Comparison of ENCODE assay signal across 10 cellular contexts in genomic region chr19:911197-912033, GRCh38. TPM values are rescaled to one million over a fixed set of nuclear protein-coding genes. Genes with fewer than 3 reads are reported as not detected.
DNase-seq lines count a peak whose midpoint lies in the region; ATAC-seq, FAIRE-seq and TF ChIP-seq lines count a peak whose summit lies in the region.
"Had no signal": no experiment of that assay in that cellular context is flagged by ENCODE, and none has a peak within 500 bp of the region (broad histone marks: within the 10 kb centered on the region; RNA-seq: fewer than 3 reads in every experiment).

No MANE protein-coding gene starts in this region.

- H3F3A ChIP-seq in neural cell (ENCODE audit: insufficient read depth, low read length, poor library complexity, severe bottlenecking), result no peaks in the 10 kb centered on the region

- H3K36me3 ChIP-seq in HEK293 (ENCODE audit: control insufficient read depth in 2 of 2, insufficient read depth in 1 of 2, low read length in 2 of 2) (no peaks in the 10 kb centered on the region; a peak in 1 of 3 replicates), K562 (ENCODE audit: control insufficient read depth, insufficient read depth, low read length) (peaks cover 20% of the 10 kb centered on the region; the same call in 2 of the 3 replicates), neural cell (ENCODE audit: insufficient read depth, low read length) (no peaks in the 10 kb centered on the region)
- H3K36me3 ChIP-seq: thoracic aorta had no signal

- FAIRE-seq in K562 (lab: Jason Lieb, UNC), result no peak

- TF ChIP-seq POLR2A in K562 (conservative IDR thresholded peaks at IDR 0.05), result 0 out of 2 replicates have a peak, but pooled peaks have one; percentile 36

- TF ChIP-seq EP300 in K562 (IDR thresholded peaks at IDR 0.05; ENCODE audit: low read length), result no peak
- TF ChIP-seq EP300 in neural cell (conservative IDR thresholded peaks at IDR 0.05; ENCODE audit: poor library complexity, severe bottlenecking), result no peak

- no peak overlapping the region for H3K27ac ChIP-seq in HEK293 (ENCODE audit: extremely low read depth, low read depth, low read length)
- H3K27ac ChIP-seq in K562 (ENCODE audit: extremely low read depth, low read depth, low read length), result peak overlapping the region; percentile 75
- H3K27ac ChIP-seq in neural cell (ENCODE audit: low read length), result no peak overlapping the region
- H3K27ac ChIP-seq: KMS-11, thoracic aorta had no signal

- in situ Hi-C loops in K562 (cut with MboI), result no loop called here

- CTCF ChIA-PET in HEK293 (lab: Yijun Ruan, JAX) (no interaction called here), K562 (lab: Yijun Ruan, JAX; ENCODE audit: low intra/inter-chr PET ratio) (no interaction called here)

- H3K9ac ChIP-seq in K562 (ENCODE audit: insufficient read depth in 1 of 2, low read depth in 2 of 2, low read length in 2 of 2) (peak overlapping the region; percentile 76 to 97), neural cell (ENCODE audit: low read length) (no peak overlapping the region)
- H3K9ac ChIP-seq: KMS-11 had no signal

- H3K9me2 ChIP-seq in neural cell (ENCODE audit: insufficient read depth, low read length), result no peaks in the 10 kb centered on the region

- H3K9me1 ChIP-seq in K562 (ENCODE audit: control insufficient read depth, insufficient read depth, low read length), result no peaks in the 10 kb centered on the region

- no peak for TF ChIP-seq CTCF in HEK293 (tag by site-specific recombination; IDR thresholded peaks at IDR 0.05)
- TF ChIP-seq CTCF in K562 (IDR thresholded peaks at IDR 0.05 in 2 of 3, conservative IDR thresholded peaks at IDR 0.05 in 1 of 3; ENCODE audit: insufficient read depth in 2 of 3, low read depth in 1 of 3, low read length in 3 of 3), result no peak; a peak in 1 of 6 replicates
- TF ChIP-seq CTCF in neural cell (IDR thresholded peaks at IDR 0.05; ENCODE audit: poor library complexity, severe bottlenecking), result no peak

- H3K79me2 ChIP-seq in K562 (ENCODE audit: control insufficient read depth, insufficient read depth, low read length) (peaks cover 71% of the 10 kb centered on the region), neural cell (replicated peaks; ENCODE audit: insufficient read depth, low read length) (peaks cover 15% of the 10 kb centered on the region)

- H3K27me3 ChIP-seq in K562 (ENCODE audit: control insufficient read depth in 2 of 2, insufficient read depth in 2 of 2, low read length in 2 of 2) (no peaks in the 10 kb centered on the region), neural cell (ENCODE audit: insufficient read depth, low read depth, low read length) (no peaks in the 10 kb centered on the region)

- no peaks in the 10 kb centered on the region for H3K4me1 ChIP-seq in HEK293 (ENCODE audit: control insufficient read depth, insufficient read depth, low read length)
- H3K4me1 ChIP-seq in K562 (replicated peaks in 1 of 2; ENCODE audit: control insufficient read depth in 2 of 2, insufficient read depth in 2 of 2, low read length in 2 of 2), result peaks cover 25 to 73% of the 10 kb centered on the region in 2 experiments

- H3K4me2 ChIP-seq in K562 (ENCODE audit: insufficient read depth, low read length), result peak overlapping the region; percentile 85
- no peak overlapping the region for H3K4me2 ChIP-seq in neural cell (ENCODE audit: low read length)
- H3K4me2 ChIP-seq: KMS-11 had no signal

- H3K9me3 ChIP-seq in HEK293 (ENCODE audit: control insufficient read depth, insufficient read depth, low read depth, low read length) (no peaks in the 10 kb centered on the region), K562 (replicated peaks; ENCODE audit: control insufficient read depth, insufficient read depth, low read depth, low read length) (no peaks in the 10 kb centered on the region), neural cell (ENCODE audit: low read length) (no peaks in the 10 kb centered on the region)
- H3K9me3 ChIP-seq: thoracic aorta had no signal

- BruUV-seq in K562 (replicated peaks; lab: Mats Ljungman, UMichigan), result no TSS peak

- no peak for ATAC-seq in K562
- no peak for ATAC-seq in HG03280 (IDR thresholded peaks at IDR 0.05; ENCODE audit: unreplicated experiment)

- H2AFZ ChIP-seq in K562 (ENCODE audit: low read depth, low read length) (no peak overlapping the region), neural cell (ENCODE audit: low read depth, low read length) (no peak overlapping the region)

- 26% methylated on average over 40 of the region's 54 CpGs for WGBS in K562 (ENCODE audit: insufficient coverage, low coverage, missing lambda C conversion rate)

- DNase-seq in K562 (ENCODE audit: extremely low read depth in 1 of 4, low spot score in 3 of 4) (peak in 1 of 4 experiments; percentile 49), NCI-H1105 treated with DMSO at 0.1 percent for 48 hours (lab: John Stamatoyannopoulos, UW) (no peak), posterior cingulate gyrus (no peak)
- DNase-seq: activated CD8-positive, alpha-beta memory T cell treated with anti-CD3 and anti-CD28 coated beads, Interleukin-2, amount 50 U/mL, for 48 hours had no signal

- H4K20me1 ChIP-seq in K562 (replicated peaks; ENCODE audit: control insufficient read depth, insufficient read depth, low read length), result 0 out of 2 replicates have a peak, but pooled peaks cover 4% of the 10 kb centered on the region
- H4K20me1 ChIP-seq in neural cell (ENCODE audit: insufficient read depth), result no peaks in the 10 kb centered on the region

- H3K4me3 ChIP-seq in HEK293 (ENCODE audit: low read depth, low read length) (no peak overlapping the region), K562 (peak overlapping the region; percentile 96), neural cell (ENCODE audit: low read length) (peak overlapping the region; percentile 18)

- no peak for TF ChIP-seq RAD21 in K562 (CRISPR knock-in tag; conservative IDR thresholded peaks at IDR 0.05 in 1 of 2, IDR thresholded peaks at IDR 0.05 in 1 of 2)
- no peak for TF ChIP-seq RAD21 in neural cell (conservative IDR thresholded peaks at IDR 0.05)

- POLR2A ChIA-PET in HEK293 (lab: Yijun Ruan, JAX), result interaction anchor here (1.0 kb wide), 1 partner anchor 16 kb away, joined by 3 read pairs; no protein-coding TSS in a partner anchor
- POLR2A ChIA-PET in K562 (lab: Yijun Ruan, JAX), result interaction anchor here (0.6 kb wide), 1 partner anchor 216 kb away, joined by 3 read pairs; the partner anchor contains the start of gene PRSS57

- intact Hi-C loops in K562 (cut with micrococcal nuclease), result no loop called here
- intact Hi-C loops in posterior cingulate gyrus (cut with DNase I), result no loop called here

RNA-seq across cellular contexts. Expression of gene R3HDM4, which starts 1.6 kb away (rescaled TPM):
- 66.6 and 166 TPM in 2 replicates for total RNA-seq in K562 (2011; cell fraction: chromatin; rRNA removed; ENCODE audit: low replicate concordance)
- total RNA-seq in K562 (2011; cell fraction: nucleolus; rRNA removed), result 109 and 113 TPM in 2 replicates
- 92.6 and 119 TPM in 2 replicates for total RNA-seq in K562 (2011; cell fraction: nucleoplasm; rRNA removed)
- total RNA-seq in K562 (2014; rRNA removed), result 63.2 and 75.6 TPM in 2 replicates
- 21.4 and 26.2 TPM in 2 replicates for total RNA-seq in K562 (2014; rRNA removed; fragmentation: Illumina TruSeq; extraction: Trizol)
- 44.6 and 46.1 TPM in 2 replicates for total RNA-seq in K562 (2015; rRNA removed; fragmentation: Illumina TruSeq; extraction: Trizol)
- total RNA-seq in K562 (2021), result 133 and 138 TPM in 2 replicates
- 59.0 and 93.9 TPM in 2 replicates for polyA plus RNA-seq in K562 (2011; rRNA removed)
- 105 and 207 TPM in 2 replicates for polyA plus RNA-seq in K562 (2011; cell fraction: cytosol; rRNA removed)
- 149 and 223 TPM in 2 replicates for polyA plus RNA-seq in K562 (2011; cell fraction: nucleus; rRNA removed)
- polyA plus RNA-seq in K562 (2012), result 85.0 and 165 TPM in 2 replicates
- 87.6 and 109 TPM in 2 replicates for polyA plus RNA-seq in K562 (2014; fragmentation: Illumina TruSeq; extraction: Trizol)
- 1 to 10 TPM; 3.2 to 5.6 TPM for polyA plus RNA-seq in K562 (2014; fragmentation: Nextera tagmentation; extraction: Ambion mirVana)
- polyA plus RNA-seq in K562 (2014; rRNA removed), result 140 and 154 TPM in 2 replicates
- 11.6 and 16.6 TPM in 2 replicates for polyA minus RNA-seq in K562 (2011; rRNA and poly(A)+ RNA removed)
- polyA minus RNA-seq in K562 (2011; cell fraction: cytosol; rRNA and poly(A)+ RNA removed), result 30.8 and 60.9 TPM in 2 replicates
- 22.8 and 25.2 TPM in 2 replicates for polyA minus RNA-seq in K562 (2011; cell fraction: nucleus; rRNA and poly(A)+ RNA removed)
- 51.2 and 71.8 TPM in 2 replicates for polyA plus RNA-seq in neural cell
- 41.9 and 44.6 TPM in 2 replicates for polyA minus RNA-seq in neural cell

RNA-seq across cellular contexts. Expression of gene KISS1R, which starts 5.7 kb away (rescaled TPM):
- total RNA-seq in K562 (2011; cell fraction: chromatin; rRNA removed; ENCODE audit: low replicate concordance), result 13.9 and 50.0 TPM in 2 replicates
- 79.5 and 104 TPM in 2 replicates for total RNA-seq in K562 (2011; cell fraction: nucleolus; rRNA removed)
- 29.6 and 30.1 TPM in 2 replicates for total RNA-seq in K562 (2011; cell fraction: nucleoplasm; rRNA removed)
- 19.3 and 26.7 TPM in 2 replicates for total RNA-seq in K562 (2014; rRNA removed)
- total RNA-seq in K562 (2014; rRNA removed; fragmentation: Illumina TruSeq; extraction: Trizol), result 0.80 and 1.1 TPM in 2 replicates
- 2.0 and 2.7 TPM in 2 replicates for total RNA-seq in K562 (2015; rRNA removed; fragmentation: Illumina TruSeq; extraction: Trizol)
- 36.2 and 39.4 TPM in 2 replicates for total RNA-seq in K562 (2021)
- polyA plus RNA-seq in K562 (2011; rRNA removed), result 2.8 and 6.3 TPM in 2 replicates
- polyA plus RNA-seq in K562 (2011; cell fraction: cytosol; rRNA removed), result 4.3 and 59.2 TPM in 2 replicates
- 36.4 and 172 TPM in 2 replicates for polyA plus RNA-seq in K562 (2011; cell fraction: nucleus; rRNA removed)
- polyA plus RNA-seq in K562 (2012), result 6.9 and 23.9 TPM in 2 replicates
- 0.37 and 2.7 TPM in 2 replicates for polyA plus RNA-seq in K562 (2014; fragmentation: Illumina TruSeq; extraction: Trizol)
- under 1 TPM; 0.55 to 0.75 TPM for polyA plus RNA-seq in K562 (2014; fragmentation: Nextera tagmentation; extraction: Ambion mirVana)
- polyA plus RNA-seq in K562 (2014; rRNA removed), result 17.3 and 26.8 TPM in 2 replicates
- polyA minus RNA-seq in K562 (2011; rRNA and poly(A)+ RNA removed), result 0.30 and 1.8 TPM in 2 replicates
- 5.8 and 14.1 TPM in 2 replicates for polyA minus RNA-seq in K562 (2011; cell fraction: cytosol; rRNA and poly(A)+ RNA removed)
- polyA minus RNA-seq in K562 (2011; cell fraction: nucleus; rRNA and poly(A)+ RNA removed), result 5.8 and 22.6 TPM in 2 replicates
- 0.76 and 5.4 TPM in 2 replicates for polyA plus RNA-seq in neural cell
- 1.2 TPM in 1 of 2 replicates, not detected in the other for polyA minus RNA-seq in neural cell
- total RNA-seq: renal cortical epithelial cell, thoracic aorta had no signal

RNA-seq across cellular contexts. Expression of gene ARID3A, which starts 14.4 kb away (rescaled TPM):
- total RNA-seq in K562 (2011; cell fraction: chromatin; rRNA removed; ENCODE audit: low replicate concordance), result 89.0 and 254 TPM in 2 replicates
- 180 and 206 TPM in 2 replicates for total RNA-seq in K562 (2011; cell fraction: nucleolus; rRNA removed)
- 120 and 121 TPM in 2 replicates for total RNA-seq in K562 (2011; cell fraction: nucleoplasm; rRNA removed)
- total RNA-seq in K562 (2014; rRNA removed) (55.2 and 62.0 TPM in 2 replicates), K562 (2014; rRNA removed; fragmentation: Illumina TruSeq; extraction: Trizol) (14.8 and 16.4 TPM in 2 replicates), K562 (2015; rRNA removed; fragmentation: Illumina TruSeq; extraction: Trizol) (39.0 and 41.3 TPM in 2 replicates), K562 (2021) (97.2 and 118 TPM in 2 replicates)
- polyA plus RNA-seq in K562 (2011; rRNA removed) (27.9 and 44.1 TPM in 2 replicates), K562 (2014; fragmentation: Illumina TruSeq; extraction: Trizol) (31.2 and 62.4 TPM in 2 replicates), K562 (2014; fragmentation: Nextera tagmentation; extraction: Ambion mirVana) (1 to 10 TPM; 1.4 to 2.0 TPM), K562 (2014; rRNA removed) (31.0 and 46.7 TPM in 2 replicates), neural cell (5.7 and 11.4 TPM in 2 replicates)
- polyA plus RNA-seq in K562 (2011; cell fraction: cytosol; rRNA removed), result 43.2 and 88.8 TPM in 2 replicates
- polyA plus RNA-seq in K562 (2011; cell fraction: nucleus; rRNA removed), result 58.8 and 128 TPM in 2 replicates
- 49.0 and 52.3 TPM in 2 replicates for polyA plus RNA-seq in K562 (2012)
- 36.2 and 53.3 TPM in 2 replicates for polyA minus RNA-seq in K562 (2011; rRNA and poly(A)+ RNA removed)
- 119 and 167 TPM in 2 replicates for polyA minus RNA-seq in K562 (2011; cell fraction: cytosol; rRNA and poly(A)+ RNA removed)
- 45.8 and 47.4 TPM in 2 replicates for polyA minus RNA-seq in K562 (2011; cell fraction: nucleus; rRNA and poly(A)+ RNA removed)
- 14.7 and 20.5 TPM in 2 replicates for polyA minus RNA-seq in neural cell

RNA-seq across cellular contexts. Expression of gene RNU6-9, which starts 18.1 kb away (rescaled TPM):
- not detected in 2 replicates for total RNA-seq in K562 (2011; cell fraction: chromatin; rRNA removed; ENCODE audit: low replicate concordance)
- total RNA-seq in K562 (2011; cell fraction: nucleolus; rRNA removed), result not detected in 2 replicates
- not detected in 2 replicates for total RNA-seq in K562 (2011; cell fraction: nucleoplasm; rRNA removed)
- not detected in 2 replicates for total RNA-seq in K562 (2014; rRNA removed)
- total RNA-seq in K562 (2014; rRNA removed; fragmentation: Illumina TruSeq; extraction: Trizol), result not detected in 2 replicates
- total RNA-seq in K562 (2015; rRNA removed; fragmentation: Illumina TruSeq; extraction: Trizol), result not detected in 2 replicates
- total RNA-seq in K562 (2021), result not detected in 2 replicates
- polyA plus RNA-seq in K562 (2011; rRNA removed), result not detected in 2 replicates
- polyA plus RNA-seq in K562 (2011; cell fraction: cytosol; rRNA removed), result not detected in 2 replicates
- polyA plus RNA-seq in K562 (2011; cell fraction: nucleus; rRNA removed), result not detected in 2 replicates
- polyA plus RNA-seq in K562 (2012), result not detected in 2 replicates
- polyA plus RNA-seq in K562 (2014; fragmentation: Illumina TruSeq; extraction: Trizol), result not detected in 2 replicates
- polyA plus RNA-seq in K562 (2014; fragmentation: Nextera tagmentation; extraction: Ambion mirVana), result not detected
- polyA plus RNA-seq in K562 (2014; rRNA removed), result not detected in 2 replicates
- under 0.01 TPM in 2 replicates for polyA minus RNA-seq in K562 (2011; rRNA and poly(A)+ RNA removed)
- polyA minus RNA-seq in K562 (2011; cell fraction: cytosol; rRNA and poly(A)+ RNA removed), result 667 TPM in 1 of 2 replicates, not detected in the other
- polyA minus RNA-seq in K562 (2011; cell fraction: nucleus; rRNA and poly(A)+ RNA removed), result under 0.01 TPM in 1 of 2 replicates, not detected in the other
- not detected in 2 replicates for polyA plus RNA-seq in neural cell
- not detected in 2 replicates for polyA minus RNA-seq in neural cell
- total RNA-seq: renal cortical epithelial cell, thoracic aorta had no signal

RNA-seq across cellular contexts. Expression of gene MED16, which starts 18.4 kb away (rescaled TPM):
- total RNA-seq in K562 (2011; cell fraction: chromatin; rRNA removed; ENCODE audit: low replicate concordance), result 28.6 and 108 TPM in 2 replicates
- 71.0 and 80.0 TPM in 2 replicates for total RNA-seq in K562 (2011; cell fraction: nucleolus; rRNA removed)
- total RNA-seq in K562 (2011; cell fraction: nucleoplasm; rRNA removed), result 33.8 and 41.3 TPM in 2 replicates
- total RNA-seq in K562 (2014; rRNA removed) (15.6 and 22.1 TPM in 2 replicates), K562 (2014; rRNA removed; fragmentation: Illumina TruSeq; extraction: Trizol) (1.2 and 1.8 TPM in 2 replicates), K562 (2015; rRNA removed; fragmentation: Illumina TruSeq; extraction: Trizol) (8.6 and 9.3 TPM in 2 replicates), K562 (2021) (59.6 and 59.9 TPM in 2 replicates)
- polyA plus RNA-seq in K562 (2011; rRNA removed) (10.3 and 26.2 TPM in 2 replicates), K562 (2014; fragmentation: Illumina TruSeq; extraction: Trizol) (7.1 and 20.0 TPM in 2 replicates), K562 (2014; fragmentation: Nextera tagmentation; extraction: Ambion mirVana) (1 to 10 TPM in 1 of 2 experiments, under 1 TPM in 1; 0.89 to 1.3 TPM), K562 (2014; rRNA removed) (21.2 and 30.2 TPM in 2 replicates), neural cell (13.3 and 17.0 TPM in 2 replicates)
- polyA plus RNA-seq in K562 (2011; cell fraction: cytosol; rRNA removed), result 36.6 and 87.3 TPM in 2 replicates
- 34.7 and 60.1 TPM in 2 replicates for polyA plus RNA-seq in K562 (2011; cell fraction: nucleus; rRNA removed)
- polyA plus RNA-seq in K562 (2012), result 34.1 and 52.5 TPM in 2 replicates
- 10.3 and 15.6 TPM in 2 replicates for polyA minus RNA-seq in K562 (2011; rRNA and poly(A)+ RNA removed)
- 72.1 and 84.4 TPM in 2 replicates for polyA minus RNA-seq in K562 (2011; cell fraction: cytosol; rRNA and poly(A)+ RNA removed)
- 33.7 and 37.4 TPM in 2 replicates for polyA minus RNA-seq in K562 (2011; cell fraction: nucleus; rRNA and poly(A)+ RNA removed)
- polyA minus RNA-seq in neural cell, result 31.1 and 31.2 TPM in 2 replicates

Comparison
In these comparisons a context has a peak if more than half of its experiments do, and no peak if none do; other contexts are left out.
1. Of the 44 proteins assayed by ChIP-seq in both K562 and HEK293: peak only in K562: ZBTB17 and ZBTB7A; only in HEK293: none; in both: none; in neither: 42.